Comparison of ENCODE assay signal across 23 cellular contexts in the genomic region with DNA sequence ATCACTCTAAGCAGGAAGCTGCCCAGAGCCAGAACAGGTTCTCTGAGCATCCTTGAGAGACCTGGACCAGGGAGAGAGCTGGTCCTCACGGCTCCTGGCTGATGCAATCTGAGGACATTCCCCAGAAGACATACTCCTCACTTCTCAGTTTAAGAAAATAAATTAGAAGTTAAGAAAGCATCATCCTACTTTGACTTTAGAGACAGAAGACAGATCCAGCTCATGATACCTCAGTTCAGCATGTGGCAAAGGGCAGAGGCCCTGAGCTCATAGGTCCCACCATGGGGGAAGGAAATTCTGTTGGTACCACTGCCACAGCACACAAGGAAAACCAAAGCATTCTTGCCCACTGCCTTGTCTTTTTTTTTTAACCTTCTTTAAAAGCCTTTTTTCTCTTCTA.
DNase-seq lines count a peak whose midpoint lies in the region; ATAC-seq and TF ChIP-seq lines count a peak whose summit lies in the region.
"Had no signal": no experiment of that assay in that cellular context is flagged by ENCODE, and none has a peak within 500 bp of the region (broad histone marks: within the 10 kb centered on the region; RNA-seq: fewer than 3 reads in every experiment).

No MANE protein-coding gene starts in this region.

- H2BK15ac ChIP-seq in mesendoderm (replicated peaks; ENCODE audit: low read depth) = no peak overlapping the region

- no peaks in the 10 kb centered on the region for H3K79me2 ChIP-seq in mesendoderm (ENCODE audit: control insufficient read depth, insufficient read depth, low read length)

- H3K36me3 Mint-ChIP-seq in stimulated activated naive CD8-positive, alpha-beta T cell treated with anti-CD3 and anti-CD28 coated beads, Interleukin-15, Interleukin-2, amounts not matched to agents 100 ng/mL and 50 ng/mL, for 24 hours (ENCODE audit: low read depth) = no peaks in the 10 kb centered on the region
- H3K36me3 Mint-ChIP-seq in activated T-helper 17 cell treated with anti-CD3 and anti-CD28 coated beads, Interleukin-2, amount 50 U/mL, for 72 hours (ENCODE audit: low read depth) = no peaks in the 10 kb centered on the region

- no peak overlapping the region for H3K4me3 Mint-ChIP-seq in stimulated activated naive CD8-positive, alpha-beta T cell treated with anti-CD3 and anti-CD28 coated beads, Interleukin-15, Interleukin-2, amounts not matched to agents 100 ng/mL and 50 ng/mL, for 24 hours
- H3K4me3 Mint-ChIP-seq in activated T-helper 17 cell treated with anti-CD3 and anti-CD28 coated beads, Interleukin-2, amount 50 U/mL, for 72 hours = no peak overlapping the region
- H3K4me3 Mint-ChIP-seq: CD4-positive, alpha-beta T cell had no signal

- H3K36me3 ChIP-seq in mesendoderm (ENCODE audit: control insufficient read depth, insufficient read depth, low read length) (no peaks in the 10 kb centered on the region), left lung (no peaks in the 10 kb centered on the region)
- H3K36me3 ChIP-seq: BE2C, Peyer's patch, SJCRH30 had no signal

- H3K4me3 ChIP-seq in mesendoderm (ENCODE audit: low read length) = no peak overlapping the region
- no peak overlapping the region for H3K4me3 ChIP-seq in left lung
- H3K4me3 ChIP-seq: GM12878, Peyer's patch, SJCRH30 had no signal

- WGBS in mesendoderm (ENCODE audit: extremely low coverage, insufficient coverage, low lambda C conversion rate) = no CpG with 5 or more reads among the region's 1 CpG

- H3K4me2 ChIP-seq in mesendoderm (ENCODE audit: low read length) = no peak overlapping the region

- TF ChIP-seq CTCF in left lung (IDR thresholded peaks at IDR 0.05) = no peak

- no peaks in the 10 kb centered on the region for H3K9me3 ChIP-seq in left lung
- H3K9me3 ChIP-seq: BE2C, Caco-2, Peyer's patch, SJCRH30 had no signal

- no peak overlapping the region for H2AK5ac ChIP-seq in mesendoderm (ENCODE audit: low read length)

- no peaks in the 10 kb centered on the region for H3K9me3 Mint-ChIP-seq in stimulated activated naive CD8-positive, alpha-beta T cell treated with anti-CD3 and anti-CD28 coated beads, Interleukin-15, Interleukin-2, amounts not matched to agents 100 ng/mL and 50 ng/mL, for 24 hours
- H3K9me3 Mint-ChIP-seq in activated T-helper 17 cell treated with anti-CD3 and anti-CD28 coated beads, Interleukin-2, amount 50 U/mL, for 72 hours = peaks cover 4% of the 10 kb centered on the region
- H3K9me3 Mint-ChIP-seq: CD4-positive, alpha-beta T cell had no signal

- no peaks in the 10 kb centered on the region for H3K79me1 ChIP-seq in mesendoderm (ENCODE audit: low read length)

- no peak overlapping the region for H4K5ac ChIP-seq in mesendoderm (ENCODE audit: low read length)

- H4K8ac ChIP-seq in mesendoderm (ENCODE audit: low read depth, low read length) = no peak overlapping the region

- DNase-seq in stimulated activated naive CD8-positive, alpha-beta T cell treated with anti-CD3 and anti-CD28 coated beads, Interleukin-15, Interleukin-2, amounts not matched to agents 100 U/mL and 50 U/mL, for 24 hours = no peak
- DNase-seq in mesendoderm (no peak), left lung (no peak), SHP77 (lab: John Stamatoyannopoulos, UW) (no peak), D341Med (ENCODE audit: low spot score) (no peak)
- DNase-seq: BE2C; Caco-2; CD4-positive, alpha-beta T cell; DND-41; H7; KBM-7; NCI-H1092; NCI-H1436 treated with DMSO at 0.1 percent for 48 hours; NCI-H2171; NCI-H345; NCI-H524; NCI-H774; NK-92 treated with Interleukin-12 subunit alpha and Interleukin-12 subunit beta, amount 100 ng/mL, for 24 hours; Peyer's patch; SJCRH30 had no signal

- H3K23ac ChIP-seq in mesendoderm (ENCODE audit: low read length) = no peak overlapping the region

- no peak for ATAC-seq in stimulated activated naive CD8-positive, alpha-beta T cell treated with anti-CD3 and anti-CD28 coated beads, Interleukin-15, Interleukin-2, amounts not matched to agents 100 U/mL and 50 U/mL, for 24 hours
- no peak for ATAC-seq in activated T-helper 17 cell treated with anti-CD3 and anti-CD28 coated beads, Interleukin-2, amount 50 U/mL, for 72 hours (replicated peaks)
- no peak for ATAC-seq in left lung
- ATAC-seq: GM12878 had no signal

- intact Hi-C loops in left lung (cut with DNase I) = no loop called here

- H3K27ac Mint-ChIP-seq in stimulated activated naive CD8-positive, alpha-beta T cell treated with anti-CD3 and anti-CD28 coated beads, Interleukin-15, Interleukin-2, amounts not matched to agents 100 ng/mL and 50 ng/mL, for 24 hours = peak overlapping the region; percentile 2
- H3K27ac Mint-ChIP-seq in activated T-helper 17 cell treated with anti-CD3 and anti-CD28 coated beads, Interleukin-2, amount 50 U/mL, for 72 hours = peak overlapping the region; percentile 65
- H3K27ac Mint-ChIP-seq: CD4-positive, alpha-beta T cell had no signal

- H2BK5ac ChIP-seq in mesendoderm (ENCODE audit: low read length) = no peak overlapping the region

- no peaks in the 10 kb centered on the region for H3K27me3 Mint-ChIP-seq in stimulated activated naive CD8-positive, alpha-beta T cell treated with anti-CD3 and anti-CD28 coated beads, Interleukin-15, Interleukin-2, amounts not matched to agents 100 ng/mL and 50 ng/mL, for 24 hours
- no peaks in the 10 kb centered on the region for H3K27me3 Mint-ChIP-seq in activated T-helper 17 cell treated with anti-CD3 and anti-CD28 coated beads, Interleukin-2, amount 50 U/mL, for 72 hours
- H3K27me3 Mint-ChIP-seq: CD4-positive, alpha-beta T cell had no signal

- H3K27me3 ChIP-seq in mesendoderm (ENCODE audit: insufficient read depth, low read length, poor library complexity) (no peaks in the 10 kb centered on the region), left lung (no peaks in the 10 kb centered on the region)
- H3K27me3 ChIP-seq: BE2C, Peyer's patch, SJCRH30 had no signal

- no peak overlapping the region for H3K9ac ChIP-seq in mesendoderm (ENCODE audit: low read length)

- no peak overlapping the region for H3K27ac ChIP-seq in mesendoderm (ENCODE audit: low read depth, low read length)
- no peak overlapping the region for H3K27ac ChIP-seq in left lung
- H3K27ac ChIP-seq: Peyer's patch, SJCRH30 had no signal

- no peak overlapping the region for H3K56ac ChIP-seq in mesendoderm (ENCODE audit: low read length)

- H3K4me1 ChIP-seq in mesendoderm (ENCODE audit: control insufficient read depth, low read depth, low read length) (no peaks in the 10 kb centered on the region), left lung (peaks cover 0 to 24% of the 10 kb centered on the region in 2 donors)
- H3K4me1 ChIP-seq: BE2C, Caco-2, SJCRH30 had no signal

- no peak overlapping the region for H2BK120ac ChIP-seq in mesendoderm (ENCODE audit: low read depth, low read length)

- no peak overlapping the region for H3K18ac ChIP-seq in mesendoderm (ENCODE audit: low read length)

- H3K4me1 Mint-ChIP-seq in stimulated activated naive CD8-positive, alpha-beta T cell treated with anti-CD3 and anti-CD28 coated beads, Interleukin-15, Interleukin-2, amounts not matched to agents 100 ng/mL and 50 ng/mL, for 24 hours (ENCODE audit: low read depth) = peaks cover 46% of the 10 kb centered on the region
- H3K4me1 Mint-ChIP-seq in activated T-helper 17 cell treated with anti-CD3 and anti-CD28 coated beads, Interleukin-2, amount 50 U/mL, for 72 hours = peaks cover 18% of the 10 kb centered on the region

- peak overlapping the region; percentile 56 for H3K4ac ChIP-seq in mesendoderm (ENCODE audit: low read depth, low read length)
